8 cellular contexts compared by ENCODE assay signal in the genomic region with DNA sequence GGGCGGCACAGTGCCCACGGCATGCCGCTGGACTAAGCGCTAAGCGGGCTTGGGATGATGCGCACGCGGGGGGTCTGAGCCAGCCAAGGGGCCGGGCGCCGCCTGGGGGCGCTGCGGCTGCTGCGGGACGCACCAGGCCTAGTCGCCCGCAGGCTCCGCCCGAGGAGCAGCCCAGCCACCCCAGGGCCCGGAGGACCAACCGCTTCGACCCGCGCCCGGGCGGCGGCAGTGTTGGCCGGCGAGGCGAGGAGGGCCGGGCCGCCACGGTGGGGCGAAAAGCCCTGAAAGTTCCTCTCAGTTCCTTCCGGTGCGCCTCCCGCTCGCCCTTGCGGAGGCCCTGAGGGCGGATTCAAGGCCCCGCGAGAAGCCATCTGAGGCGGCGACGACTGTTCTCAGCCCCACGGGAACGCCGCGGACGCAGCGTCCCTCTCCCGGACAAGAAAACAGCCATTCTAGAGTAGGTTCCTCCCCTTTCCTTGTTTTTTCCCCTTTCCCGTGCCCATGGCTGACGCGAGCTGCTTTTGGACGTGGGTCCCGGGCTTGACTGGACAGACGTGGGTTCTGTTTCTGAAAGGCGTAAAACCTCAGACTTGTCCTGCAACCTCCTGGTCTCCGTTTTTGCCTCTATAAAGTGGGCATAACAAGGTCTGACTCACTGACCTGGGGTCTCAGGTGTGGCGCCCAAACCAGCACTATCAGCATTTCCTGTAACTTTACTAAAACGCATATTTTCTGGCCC. TPM values are rescaled to one million over a fixed set of nuclear protein-coding genes. Genes with fewer than 3 reads are reported as not detected.
DNase-seq lines count a peak whose midpoint lies in the region; ATAC-seq and TF ChIP-seq lines count a peak whose summit lies in the region.

A gene with protein sequence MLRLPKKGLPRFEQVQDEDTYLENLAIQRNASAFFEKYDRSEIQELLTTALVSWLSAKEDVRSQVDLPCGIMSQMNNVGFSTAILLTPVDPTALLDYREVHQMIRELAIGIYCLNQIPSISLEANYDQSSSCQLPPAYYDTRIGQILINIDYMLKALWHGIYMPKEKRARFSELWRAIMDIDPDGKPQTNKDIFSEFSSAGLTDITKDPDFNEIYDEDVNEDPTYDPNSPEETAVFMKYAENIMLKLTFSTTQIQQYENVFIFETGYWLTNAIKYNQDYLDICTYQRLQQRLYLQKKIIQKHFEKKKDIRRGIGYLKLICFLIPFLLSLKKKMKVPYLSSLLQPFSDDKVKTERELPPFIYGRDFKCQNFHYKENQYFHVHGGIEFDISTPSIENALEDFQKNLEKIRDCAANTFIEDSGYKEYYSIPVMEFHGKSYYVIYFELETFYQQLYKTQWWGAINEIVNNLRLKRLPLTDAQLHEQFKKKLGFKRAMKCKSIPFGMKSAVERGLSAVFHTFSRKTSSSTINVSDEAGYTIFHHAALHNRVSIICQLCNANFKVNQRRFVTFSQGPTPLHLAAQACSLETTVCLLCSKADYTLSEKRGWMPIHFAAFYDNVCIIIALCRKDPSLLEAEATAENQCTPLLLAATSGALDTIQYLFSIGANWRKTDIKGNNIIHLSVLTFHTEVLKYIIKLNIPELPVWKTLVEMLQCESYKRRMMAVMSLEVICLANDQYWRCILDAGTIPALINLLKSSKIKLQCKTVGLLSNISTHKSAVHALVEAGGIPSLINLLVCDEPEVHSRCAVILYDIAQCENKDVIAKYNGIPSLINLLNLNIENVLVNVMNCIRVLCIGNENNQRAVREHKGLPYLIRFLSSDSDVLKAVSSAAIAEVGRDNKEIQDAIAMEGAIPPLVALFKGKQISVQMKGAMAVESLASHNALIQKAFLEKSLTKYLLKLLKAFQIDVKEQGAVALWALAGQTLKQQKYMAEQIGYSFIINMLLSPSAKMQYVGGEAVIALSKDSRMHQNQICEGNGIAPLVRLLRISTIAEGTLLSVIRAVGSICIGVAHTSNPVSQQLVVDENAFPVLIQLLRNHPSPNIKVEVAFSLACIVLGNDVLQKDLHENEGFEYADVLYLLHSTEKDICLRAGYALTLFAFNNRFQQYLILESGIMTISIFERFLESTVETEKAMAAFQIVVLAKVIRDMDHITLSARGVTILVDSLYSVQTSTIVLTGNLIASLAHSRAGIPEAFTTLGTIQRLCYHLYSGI (N-terminal part only) (plus strand): TSS at position 297 of the 739 bp plus-strand sequence. CDS start 1,821 bp downstream, outside the sequence.

- H3K27ac ChIP-seq in CD4-positive, alpha-beta T cell (ENCODE audit: low read depth, low read length), result peak within 1 kb of the TSS; percentile 73
- H3K27ac ChIP-seq in SJSA1 (peak within 1 kb of the TSS; percentile 84), osteoblast (ENCODE audit: low read depth, low read length) (peak within 1 kb of the TSS; percentile 82), temporal lobe (ENCODE audit: low read depth, low read length) (peak within 1 kb of the TSS; percentile 95)

- H3K9me3 Mint-ChIP-seq in CD4-positive, alpha-beta T cell, result peaks cover 3% of the 10 kb centered on the region
- no peaks in the 10 kb centered on the region for H3K9me3 Mint-ChIP-seq in activated naive CD4-positive, alpha-beta T cell treated with anti-CD3 and anti-CD28 coated beads, Interleukin-2, amount 50 U/mL, for 24 hours

- H2AFZ ChIP-seq in osteoblast (ENCODE audit: low read length), result peak within 1 kb of the TSS; percentile 98

- H3K4me3 ChIP-seq in SJSA1 (peak within 1 kb of the TSS; percentile 47), osteoblast (ENCODE audit: insufficient read depth, low read length) (peak within 1 kb of the TSS; percentile 76)

- peak; percentile 61 to 81 (median 73) for DNase-seq in CD4-positive, alpha-beta T cell
- DNase-seq in SJSA1 (ENCODE audit: low read depth in 1 of 2, low spot score in 2 of 2), result peak; percentile 92 to 94
- peak; percentile 95 for DNase-seq in glomerular visceral epithelial cell (ENCODE audit: extremely low spot score)
- peak; percentile 97 for DNase-seq in osteoblast (ENCODE audit: insufficient read length, low spot score, missing footprints)

- peak; percentile 93 for ATAC-seq in CD4-positive, alpha-beta T cell (ENCODE audit: poor library complexity)
- ATAC-seq in GM19438 (IDR thresholded peaks at IDR 0.05; ENCODE audit: low read depth, unreplicated experiment) (peak; percentile 96), HG03575 (IDR thresholded peaks at IDR 0.05; ENCODE audit: extremely low read depth, insufficient number of reproducible peaks, low FRiP score, unreplicated experiment) (peak; percentile 75)

- peaks cover 29% of the 10 kb centered on the region for H3K4me1 Mint-ChIP-seq in CD4-positive, alpha-beta T cell (ENCODE audit: low read depth)
- H3K4me1 Mint-ChIP-seq in activated naive CD4-positive, alpha-beta T cell treated with anti-CD3 and anti-CD28 coated beads, Interleukin-2, amount 50 U/mL, for 24 hours, result peaks cover 47% of the 10 kb centered on the region

- H3K27ac Mint-ChIP-seq in CD4-positive, alpha-beta T cell, result peak within 1 kb of the TSS; percentile 98
- peak within 1 kb of the TSS; percentile 96 for H3K27ac Mint-ChIP-seq in activated naive CD4-positive, alpha-beta T cell treated with anti-CD3 and anti-CD28 coated beads, Interleukin-2, amount 50 U/mL, for 24 hours

- TF ChIP-seq CTCF in CD4-positive, alpha-beta T cell (IDR thresholded peaks at IDR 0.05), result peak; percentile 76
- TF ChIP-seq CTCF in osteoblast (IDR thresholded peaks at IDR 0.05; ENCODE audit: extremely low read depth, low read depth, low read length), result peak; percentile 78

- H3K36me3 ChIP-seq in SJSA1 (peaks cover 34% of the 10 kb centered on the region), osteoblast (ENCODE audit: insufficient read depth, low read length) (peaks cover 15% of the 10 kb centered on the region)

- POLR2A ChIA-PET in CD4-positive, alpha-beta T cell (lab: Charles Lee), result interaction anchor here (0.8 to 4.8 kb wide), 13 partner anchors 10 to 234 kb away, joined by 4 to 63 read pairs (median 6); a partner anchor contains a TSS

- H3K9me3 ChIP-seq in CD4-positive, alpha-beta T cell (ENCODE audit: control insufficient read depth, low read length), result no peaks in the 10 kb centered on the region
- H3K9me3 ChIP-seq in SJSA1 (replicated peaks) (no peaks in the 10 kb centered on the region), osteoblast (ENCODE audit: low read depth, low read length) (no peaks in the 10 kb centered on the region)

- peaks cover 32% of the 10 kb centered on the region for H3K4me1 ChIP-seq in SJSA1 (replicated peaks)
- H3K4me1 ChIP-seq in osteoblast (ENCODE audit: insufficient read depth, low read length), result peaks cover 21% of the 10 kb centered on the region

- CTCF ChIA-PET in CD4-positive, alpha-beta T cell (lab: Charles Lee), result interaction anchor here (0.7 to 4.2 kb wide), 16 partner anchors 8 to 207 kb away, joined by 3 to 41 read pairs (median 3); a partner anchor contains a TSS

- no peaks in the 10 kb centered on the region for H3K27me3 Mint-ChIP-seq in CD4-positive, alpha-beta T cell
- no peaks in the 10 kb centered on the region for H3K27me3 Mint-ChIP-seq in activated naive CD4-positive, alpha-beta T cell treated with anti-CD3 and anti-CD28 coated beads, Interleukin-2, amount 50 U/mL, for 24 hours

- H3K4me3 Mint-ChIP-seq in CD4-positive, alpha-beta T cell, result peak within 1 kb of the TSS; percentile 95
- peak within 1 kb of the TSS; percentile 90 for H3K4me3 Mint-ChIP-seq in activated naive CD4-positive, alpha-beta T cell treated with anti-CD3 and anti-CD28 coated beads, Interleukin-2, amount 50 U/mL, for 24 hours

- H3K4me2 ChIP-seq in osteoblast (ENCODE audit: insufficient read depth, low read length), result peak within 1 kb of the TSS; percentile 89

- H3K27me3 ChIP-seq in CD4-positive, alpha-beta T cell (ENCODE audit: control insufficient read depth, insufficient read depth, low read length), result no peaks in the 10 kb centered on the region
- H3K27me3 ChIP-seq in SJSA1 (replicated peaks), result no peaks in the 10 kb centered on the region
- no peaks in the 10 kb centered on the region for H3K27me3 ChIP-seq in osteoblast (ENCODE audit: insufficient read depth, low read length)

- no peaks in the 10 kb centered on the region for H4K20me1 ChIP-seq in osteoblast (ENCODE audit: insufficient read depth, low read length)

- H3K79me2 ChIP-seq in osteoblast (ENCODE audit: insufficient read depth, low read length), result peaks cover 26% of the 10 kb centered on the region

- intact Hi-C loops in CD4-positive, alpha-beta T cell (cut with DNase I, micrococcal nuclease), result loop anchor here (1.0 to 5.0 kb wide), 5 partner anchors 11 to 88 kb away; a partner anchor contains a TSS

- peaks cover 40% of the 10 kb centered on the region for H3K36me3 Mint-ChIP-seq in CD4-positive, alpha-beta T cell (ENCODE audit: low read depth)
- peaks cover 27% of the 10 kb centered on the region for H3K36me3 Mint-ChIP-seq in activated naive CD4-positive, alpha-beta T cell treated with anti-CD3 and anti-CD28 coated beads, Interleukin-2, amount 50 U/mL, for 24 hours

RNA-seq across cellular contexts. Expression of the gene that starts here (rescaled TPM):
- 1 to 10 TPM; 7.9 to 8.0 TPM for total RNA-seq in CD4-positive, alpha-beta T cell
- total RNA-seq in SJSA1 (2014; rRNA removed; shearing (Covaris generic)), result 0.44 and 7.1 TPM in 2 replicates
- total RNA-seq in osteoblast, result 14.1 TPM in 2 replicates
- 29.5 TPM for total RNA-seq in temporal lobe

Comparison
In these comparisons a context has a peak if more than half of its experiments do, and no peak if none do; other contexts are left out.
1. Peak in every context shown above with its lines: DNase-seq, ATAC-seq, H3K4me3 ChIP-seq and H3K27ac ChIP-seq.